In genomic region chrX:13658602-13659001, GRCh38 we compare ENCODE assay signal across 8 cellular contexts. TPM values are rescaled to one million over a fixed set of nuclear protein-coding genes. Genes with fewer than 3 reads are reported as not detected.
DNase-seq lines count a peak whose midpoint lies in the region; ATAC-seq and TF ChIP-seq lines count a peak whose summit lies in the region.

No MANE protein-coding gene starts in this region.

- WGBS in suprapubic skin, result 19% methylated on average over 2 of the region's 2 CpGs

- peak overlapping the region in 3 of 5 experiments; percentile 8 to 67 (median 51) for H3K4me3 Mint-ChIP-seq in brain

- H3K27me3 Mint-ChIP-seq in brain, result no peaks in the 10 kb centered on the region

- TF ChIP-seq CTCF in GM12874 (IDR thresholded peaks at IDR 0.05; ENCODE audit: insufficient read depth, low read depth, low read length) (peak; percentile 21; the same call in 1 of the 2 replicates), brain (conservative IDR thresholded peaks at IDR 0.05) (peak; percentile 76 to 78), suprapubic skin (IDR thresholded peaks at IDR 0.05) (peak; percentile 41 to 68)

- ATAC-seq in HG03025 (IDR thresholded peaks at IDR 0.05; ENCODE audit: low FRiP score, unreplicated experiment) (no peak), HG02973 (IDR thresholded peaks at IDR 0.05; ENCODE audit: unreplicated experiment) (no peak)

- peak overlapping the region; percentile 14 to 92 (median 85) for H3K27ac Mint-ChIP-seq in brain

- H3K4me1 ChIP-seq in suprapubic skin, result peaks cover 9% of the 10 kb centered on the region

- H3K9me3 ChIP-seq in suprapubic skin, result no peaks in the 10 kb centered on the region

- no peaks in the 10 kb centered on the region for H3K36me3 ChIP-seq in suprapubic skin

- H3K27ac ChIP-seq in suprapubic skin, result no peak overlapping the region

- H3K4me3 ChIP-seq in suprapubic skin, result no peak overlapping the region

- DNase-seq in AG08396 (ENCODE audit: low spot score), result peak; percentile 33
- DNase-seq in NCI-H446 treated with DMSO at 0.1 percent for 48 hours (lab: John Stamatoyannopoulos, UW), result peak; percentile 6
- peak; percentile 64 for DNase-seq in iris pigment epithelial cell (ENCODE audit: low read depth)
- no peak for DNase-seq in suprapubic skin (ENCODE audit: low spot score in 2 of 2)

- no peak for TF ChIP-seq POLR2A in suprapubic skin (IDR thresholded peaks at IDR 0.05)

- peaks cover 31% of the 10 kb centered on the region for H3K36me3 Mint-ChIP-seq in brain

- no peak for TF ChIP-seq EP300 in suprapubic skin (IDR thresholded peaks at IDR 0.05)

- H3K9me3 Mint-ChIP-seq in brain, result peaks cover 0 to 3% (median 0%) of the 10 kb centered on the region in 5 experiments

- H3K4me1 Mint-ChIP-seq in brain, result peaks cover 29% of the 10 kb centered on the region

- no peaks in the 10 kb centered on the region for H3K27me3 ChIP-seq in suprapubic skin

RNA-seq across cellular contexts. Expression of gene TCEANC, which starts 5.7 kb away (rescaled TPM):
- 3.2 TPM for polyA plus RNA-seq in brain (ENCODE audit: insufficient read depth, low read depth, low replicate concordance)
- 1 to 10 TPM; 1.7 to 4.7 (median 3.2) TPM for total RNA-seq in suprapubic skin

RNA-seq across cellular contexts. Expression of gene RAB9A, which starts 30.3 kb away (rescaled TPM):
- 21.7 TPM for polyA plus RNA-seq in brain (ENCODE audit: insufficient read depth, low read depth, low replicate concordance)
- total RNA-seq in suprapubic skin, result 10 to 100 TPM; 20.3 to 43.6 (median 32.0) TPM

Comparison
In these comparisons a context has a peak if more than half of its experiments do, and no peak if none do; other contexts are left out.
1. DNase-seq: peak in AG08396 (single experiment), NCI-H446 treated with DMSO at 0.1 percent for 48 hours (single experiment) and iris pigment epithelial cell (single experiment); none in suprapubic skin (0 of 2).
2. CTCF ChIP-seq: peak in every context shown above with its lines; median percentile 77 in brain; 54 in suprapubic skin; 21 in GM12874.